Comparison of ENCODE assay signal across 1 cellular context in the genomic region with DNA sequence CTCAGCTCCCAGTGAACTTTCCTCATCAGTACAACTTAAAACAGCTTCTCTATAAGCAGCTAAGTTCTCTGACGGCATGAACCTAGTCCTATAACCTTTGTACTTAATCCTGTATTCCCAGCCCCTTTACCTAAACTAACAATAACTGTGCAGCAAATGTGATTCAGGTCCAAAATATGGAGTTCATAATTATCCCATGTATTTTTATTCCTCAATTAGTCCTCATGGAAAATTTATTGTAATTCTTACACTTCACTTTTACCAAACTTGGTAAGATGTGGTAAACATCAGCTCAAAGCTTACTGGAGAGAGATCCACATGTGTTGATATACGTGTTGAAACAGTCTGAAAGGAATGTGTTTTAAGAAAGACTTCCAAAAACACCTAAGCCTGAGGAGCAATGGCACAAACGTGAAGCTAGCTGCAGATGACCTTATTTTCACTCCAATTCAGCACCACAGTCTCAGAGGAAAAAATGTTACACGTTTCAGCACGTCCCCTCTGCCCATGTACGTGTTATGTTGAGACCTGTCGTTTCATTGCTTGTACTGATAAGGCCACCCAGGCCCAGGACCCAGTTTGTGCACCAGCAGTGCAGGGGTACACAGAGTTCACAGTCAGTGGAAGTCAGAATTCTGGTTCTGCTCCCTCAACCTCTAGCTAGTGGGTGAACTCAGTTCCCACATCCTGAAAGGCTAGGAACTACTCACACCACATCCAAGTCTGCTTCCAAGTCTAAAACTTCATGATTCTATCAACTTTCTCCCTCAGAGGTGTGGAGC.
A peak's percentile ranks its signal among the peaks of the same experiment; 100 is the strongest.
TF ChIP-seq lines count a peak whose summit lies in the region.

No MANE protein-coding gene starts in this region.

TF ChIP-seq in HepG2, 621 proteins besides CTCF, POLR2A, EP300 and RAD21 (continued from another document and continues in another):
- TF ChIP-seq, protein P1, sequence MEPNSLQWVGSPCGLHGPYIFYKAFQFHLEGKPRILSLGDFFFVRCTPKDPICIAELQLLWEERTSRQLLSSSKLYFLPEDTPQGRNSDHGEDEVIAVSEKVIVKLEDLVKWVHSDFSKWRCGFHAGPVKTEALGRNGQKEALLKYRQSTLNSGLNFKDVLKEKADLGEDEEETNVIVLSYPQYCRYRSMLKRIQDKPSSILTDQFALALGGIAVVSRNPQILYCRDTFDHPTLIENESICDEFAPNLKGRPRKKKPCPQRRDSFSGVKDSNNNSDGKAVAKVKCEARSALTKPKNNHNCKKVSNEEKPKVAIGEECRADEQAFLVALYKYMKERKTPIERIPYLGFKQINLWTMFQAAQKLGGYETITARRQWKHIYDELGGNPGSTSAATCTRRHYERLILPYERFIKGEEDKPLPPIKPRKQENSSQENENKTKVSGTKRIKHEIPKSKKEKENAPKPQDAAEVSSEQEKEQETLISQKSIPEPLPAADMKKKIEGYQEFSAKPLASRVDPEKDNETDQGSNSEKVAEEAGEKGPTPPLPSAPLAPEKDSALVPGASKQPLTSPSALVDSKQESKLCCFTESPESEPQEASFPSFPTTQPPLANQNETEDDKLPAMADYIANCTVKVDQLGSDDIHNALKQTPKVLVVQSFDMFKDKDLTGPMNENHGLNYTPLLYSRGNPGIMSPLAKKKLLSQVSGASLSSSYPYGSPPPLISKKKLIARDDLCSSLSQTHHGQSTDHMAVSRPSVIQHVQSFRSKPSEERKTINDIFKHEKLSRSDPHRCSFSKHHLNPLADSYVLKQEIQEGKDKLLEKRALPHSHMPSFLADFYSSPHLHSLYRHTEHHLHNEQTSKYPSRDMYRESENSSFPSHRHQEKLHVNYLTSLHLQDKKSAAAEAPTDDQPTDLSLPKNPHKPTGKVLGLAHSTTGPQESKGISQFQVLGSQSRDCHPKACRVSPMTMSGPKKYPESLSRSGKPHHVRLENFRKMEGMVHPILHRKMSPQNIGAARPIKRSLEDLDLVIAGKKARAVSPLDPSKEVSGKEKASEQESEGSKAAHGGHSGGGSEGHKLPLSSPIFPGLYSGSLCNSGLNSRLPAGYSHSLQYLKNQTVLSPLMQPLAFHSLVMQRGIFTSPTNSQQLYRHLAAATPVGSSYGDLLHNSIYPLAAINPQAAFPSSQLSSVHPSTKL (CRISPR knock-in tag; IDR thresholded peaks at IDR 0.05): peak; percentile 58
- TF ChIP-seq NAIF1 (CRISPR knock-in tag; IDR thresholded peaks at IDR 0.05; ENCODE audit: borderline replicate concordance) (peak; percentile 30; the same call in 1 of the 2 replicates), ZBTB26 (CRISPR knock-in tag; IDR thresholded peaks at IDR 0.05; ENCODE audit: borderline replicate concordance) (0 out of 2 replicates have a peak, but pooled peaks have one; percentile 43), KDM6A (CRISPR knock-in tag; IDR thresholded peaks at IDR 0.05; ENCODE audit: low read depth) (peak; percentile 31; the same call in 1 of the 2 replicates), ATF6 (CRISPR knock-in tag; conservative IDR thresholded peaks at IDR 0.05) (0 out of 2 replicates have a peak, but pooled peaks have one; percentile 69), ZBTB21 (CRISPR knock-in tag; IDR thresholded peaks at IDR 0.05) (peak; percentile 53), HHEX (CRISPR knock-in tag; IDR thresholded peaks at IDR 0.05) (peak; percentile 18; the same call in 1 of the 2 replicates), ZNF232 (CRISPR knock-in tag; IDR thresholded peaks at IDR 0.05; ENCODE audit: borderline replicate concordance) (0 out of 2 replicates have a peak, but pooled peaks have one; percentile 35), ZNF224 (CRISPR knock-in tag; IDR thresholded peaks at IDR 0.05) (no peak), PITX1 (CRISPR knock-in tag; IDR thresholded peaks at IDR 0.05) (0 out of 2 replicates have a peak, but pooled peaks have one; percentile 10), FOXJ3 (CRISPR knock-in tag; IDR thresholded peaks at IDR 0.05; ENCODE audit: borderline replicate concordance) (peak; percentile 16; the same call in 1 of the 2 replicates), TEAD2 (CRISPR knock-in tag; IDR thresholded peaks at IDR 0.05) (no peak), FOXA1 (IDR thresholded peaks at IDR 0.05) (no peak), FOXA1 (CRISPR knock-in tag; IDR thresholded peaks at IDR 0.05) (peak; percentile 22), NFAT5 (CRISPR knock-in tag; IDR thresholded peaks at IDR 0.05) (no peak), ZBTB3 (CRISPR knock-in tag; IDR thresholded peaks at IDR 0.05; ENCODE audit: borderline replicate concordance, low read depth) (peak; percentile 24; the same call in 1 of the 2 replicates), NFIB (CRISPR knock-in tag; IDR thresholded peaks at IDR 0.05; ENCODE audit: borderline replicate concordance) (no peak)
- TF ChIP-seq, protein P2, sequence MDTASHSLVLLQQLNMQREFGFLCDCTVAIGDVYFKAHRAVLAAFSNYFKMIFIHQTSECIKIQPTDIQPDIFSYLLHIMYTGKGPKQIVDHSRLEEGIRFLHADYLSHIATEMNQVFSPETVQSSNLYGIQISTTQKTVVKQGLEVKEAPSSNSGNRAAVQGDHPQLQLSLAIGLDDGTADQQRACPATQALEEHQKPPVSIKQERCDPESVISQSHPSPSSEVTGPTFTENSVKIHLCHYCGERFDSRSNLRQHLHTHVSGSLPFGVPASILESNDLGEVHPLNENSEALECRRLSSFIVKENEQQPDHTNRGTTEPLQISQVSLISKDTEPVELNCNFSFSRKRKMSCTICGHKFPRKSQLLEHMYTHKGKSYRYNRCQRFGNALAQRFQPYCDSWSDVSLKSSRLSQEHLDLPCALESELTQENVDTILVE (CRISPR knock-in tag; IDR thresholded peaks at IDR 0.05): no peak; the same call in 1 of the 2 replicates
- TF ChIP-seq, protein P3, sequence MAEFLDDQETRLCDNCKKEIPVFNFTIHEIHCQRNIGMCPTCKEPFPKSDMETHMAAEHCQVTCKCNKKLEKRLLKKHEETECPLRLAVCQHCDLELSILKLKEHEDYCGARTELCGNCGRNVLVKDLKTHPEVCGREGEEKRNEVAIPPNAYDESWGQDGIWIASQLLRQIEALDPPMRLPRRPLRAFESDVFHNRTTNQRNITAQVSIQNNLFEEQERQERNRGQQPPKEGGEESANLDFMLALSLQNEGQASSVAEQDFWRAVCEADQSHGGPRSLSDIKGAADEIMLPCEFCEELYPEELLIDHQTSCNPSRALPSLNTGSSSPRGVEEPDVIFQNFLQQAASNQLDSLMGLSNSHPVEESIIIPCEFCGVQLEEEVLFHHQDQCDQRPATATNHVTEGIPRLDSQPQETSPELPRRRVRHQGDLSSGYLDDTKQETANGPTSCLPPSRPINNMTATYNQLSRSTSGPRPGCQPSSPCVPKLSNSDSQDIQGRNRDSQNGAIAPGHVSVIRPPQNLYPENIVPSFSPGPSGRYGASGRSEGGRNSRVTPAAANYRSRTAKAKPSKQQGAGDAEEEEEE (CRISPR knock-in tag; IDR thresholded peaks at IDR 0.05; ENCODE audit: borderline replicate concordance): no peak
- TF ChIP-seq, protein P4, sequence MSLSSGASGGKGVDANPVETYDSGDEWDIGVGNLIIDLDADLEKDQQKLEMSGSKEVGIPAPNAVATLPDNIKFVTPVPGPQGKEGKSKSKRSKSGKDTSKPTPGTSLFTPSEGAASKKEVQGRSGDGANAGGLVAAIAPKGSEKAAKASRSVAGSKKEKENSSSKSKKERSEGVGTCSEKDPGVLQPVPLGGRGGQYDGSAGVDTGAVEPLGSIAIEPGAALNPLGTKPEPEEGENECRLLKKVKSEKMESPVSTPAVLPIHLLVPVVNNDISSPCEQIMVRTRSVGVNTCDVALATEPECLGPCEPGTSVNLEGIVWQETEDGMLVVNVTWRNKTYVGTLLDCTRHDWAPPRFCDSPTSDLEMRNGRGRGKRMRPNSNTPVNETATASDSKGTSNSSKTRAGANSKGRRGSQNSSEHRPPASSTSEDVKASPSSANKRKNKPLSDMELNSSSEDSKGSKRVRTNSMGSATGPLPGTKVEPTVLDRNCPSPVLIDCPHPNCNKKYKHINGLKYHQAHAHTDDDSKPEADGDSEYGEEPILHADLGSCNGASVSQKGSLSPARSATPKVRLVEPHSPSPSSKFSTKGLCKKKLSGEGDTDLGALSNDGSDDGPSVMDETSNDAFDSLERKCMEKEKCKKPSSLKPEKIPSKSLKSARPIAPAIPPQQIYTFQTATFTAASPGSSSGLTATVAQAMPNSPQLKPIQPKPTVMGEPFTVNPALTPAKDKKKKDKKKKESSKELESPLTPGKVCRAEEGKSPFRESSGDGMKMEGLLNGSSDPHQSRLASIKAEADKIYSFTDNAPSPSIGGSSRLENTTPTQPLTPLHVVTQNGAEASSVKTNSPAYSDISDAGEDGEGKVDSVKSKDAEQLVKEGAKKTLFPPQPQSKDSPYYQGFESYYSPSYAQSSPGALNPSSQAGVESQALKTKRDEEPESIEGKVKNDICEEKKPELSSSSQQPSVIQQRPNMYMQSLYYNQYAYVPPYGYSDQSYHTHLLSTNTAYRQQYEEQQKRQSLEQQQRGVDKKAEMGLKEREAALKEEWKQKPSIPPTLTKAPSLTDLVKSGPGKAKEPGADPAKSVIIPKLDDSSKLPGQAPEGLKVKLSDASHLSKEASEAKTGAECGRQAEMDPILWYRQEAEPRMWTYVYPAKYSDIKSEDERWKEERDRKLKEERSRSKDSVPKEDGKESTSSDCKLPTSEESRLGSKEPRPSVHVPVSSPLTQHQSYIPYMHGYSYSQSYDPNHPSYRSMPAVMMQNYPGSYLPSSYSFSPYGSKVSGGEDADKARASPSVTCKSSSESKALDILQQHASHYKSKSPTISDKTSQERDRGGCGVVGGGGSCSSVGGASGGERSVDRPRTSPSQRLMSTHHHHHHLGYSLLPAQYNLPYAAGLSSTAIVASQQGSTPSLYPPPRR (CRISPR knock-in tag; IDR thresholded peaks at IDR 0.05; ENCODE audit: borderline replicate concordance): peak; percentile 67
- TF ChIP-seq, protein P5, sequence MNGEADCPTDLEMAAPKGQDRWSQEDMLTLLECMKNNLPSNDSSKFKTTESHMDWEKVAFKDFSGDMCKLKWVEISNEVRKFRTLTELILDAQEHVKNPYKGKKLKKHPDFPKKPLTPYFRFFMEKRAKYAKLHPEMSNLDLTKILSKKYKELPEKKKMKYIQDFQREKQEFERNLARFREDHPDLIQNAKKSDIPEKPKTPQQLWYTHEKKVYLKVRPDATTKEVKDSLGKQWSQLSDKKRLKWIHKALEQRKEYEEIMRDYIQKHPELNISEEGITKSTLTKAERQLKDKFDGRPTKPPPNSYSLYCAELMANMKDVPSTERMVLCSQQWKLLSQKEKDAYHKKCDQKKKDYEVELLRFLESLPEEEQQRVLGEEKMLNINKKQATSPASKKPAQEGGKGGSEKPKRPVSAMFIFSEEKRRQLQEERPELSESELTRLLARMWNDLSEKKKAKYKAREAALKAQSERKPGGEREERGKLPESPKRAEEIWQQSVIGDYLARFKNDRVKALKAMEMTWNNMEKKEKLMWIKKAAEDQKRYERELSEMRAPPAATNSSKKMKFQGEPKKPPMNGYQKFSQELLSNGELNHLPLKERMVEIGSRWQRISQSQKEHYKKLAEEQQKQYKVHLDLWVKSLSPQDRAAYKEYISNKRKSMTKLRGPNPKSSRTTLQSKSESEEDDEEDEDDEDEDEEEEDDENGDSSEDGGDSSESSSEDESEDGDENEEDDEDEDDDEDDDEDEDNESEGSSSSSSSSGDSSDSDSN (CRISPR knock-in tag; IDR thresholded peaks at IDR 0.05): peak; percentile 63
